In the genomic region with DNA sequence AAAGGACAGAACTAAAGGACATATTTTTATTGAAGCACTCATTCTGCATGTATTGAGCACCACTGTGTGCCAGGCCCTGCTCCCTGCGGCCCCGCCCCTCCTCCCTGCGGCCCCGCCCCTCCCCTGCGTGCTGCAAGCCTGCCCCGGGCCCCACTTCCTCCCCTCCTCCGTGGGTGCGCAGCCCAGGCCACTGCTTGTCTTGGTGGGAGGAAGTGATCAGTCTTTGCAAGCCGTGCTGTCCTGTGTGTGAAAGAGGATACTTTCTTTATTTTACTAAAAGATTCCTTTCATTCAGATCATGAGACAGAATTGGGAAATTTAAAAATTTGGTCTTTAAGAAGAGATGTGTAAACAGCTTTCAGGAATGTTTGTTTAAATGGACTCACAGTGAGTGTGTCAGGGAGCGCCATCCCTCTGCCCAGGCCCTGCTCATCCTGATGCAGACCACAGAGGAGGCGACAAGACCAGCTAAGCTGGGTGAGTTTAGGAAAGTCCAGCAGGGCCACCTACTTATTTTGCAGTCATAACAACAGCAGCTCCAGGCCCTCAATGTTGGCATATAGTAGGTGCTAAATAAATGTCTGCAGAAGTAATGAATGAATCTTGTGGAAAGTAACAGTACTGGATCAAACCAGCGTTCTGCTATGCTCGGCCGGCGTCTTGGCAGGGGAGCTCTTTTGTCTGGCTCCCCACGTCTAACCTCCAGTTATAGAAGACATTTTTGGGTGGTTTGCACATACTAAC, we compare ENCODE assay signal across 8 cellular contexts.
DNase-seq lines count a peak whose midpoint lies in the region; ATAC-seq and TF ChIP-seq lines count a peak whose summit lies in the region.

No MANE protein-coding gene starts in this region.

- H2AFZ ChIP-seq in MM.1S (ENCODE audit: low read length): no peak overlapping the region

- H3K79me2 ChIP-seq in MM.1S (ENCODE audit: low read length): no peaks in the 10 kb centered on the region

- no peak for TF ChIP-seq CTCF in CD8-positive, alpha-beta T cell (IDR thresholded peaks at IDR 0.05)
- TF ChIP-seq CTCF in activated B cell treated with CpG ODN at 0.5 μM for 24 hours (IDR thresholded peaks at IDR 0.05) (no peak), MM.1S (IDR thresholded peaks at IDR 0.05; ENCODE audit: low read length) (no peak), Caco-2 (IDR thresholded peaks at IDR 0.05; ENCODE audit: insufficient read depth in 1 of 2, low read depth in 1 of 2, low read length in 1 of 2, severe bottlenecking in 1 of 2, unreplicated experiment in 1 of 2) (no peak)

- intact Hi-C loops in CD8-positive, alpha-beta T cell (cut with DNase I, micrococcal nuclease): loop anchor here in 1 of 2 experiments (2.0 kb wide), 1 partner anchor 63 kb away; no protein-coding TSS in a partner anchor
- intact Hi-C loops in activated B cell treated with CpG ODN at 0.5 μM for 24 hours (cut with micrococcal nuclease) (no loop called here), Caco-2 (cut with micrococcal nuclease; ENCODE audit: unreplicated experiment) (no loop called here)

- H3K4me3 Mint-ChIP-seq in CD8-positive, alpha-beta T cell: peak overlapping the region; percentile 37
- H3K4me3 Mint-ChIP-seq in activated B cell treated with CpG ODN at 0.5 μM for 24 hours: no peak overlapping the region
- H3K4me3 Mint-ChIP-seq in central memory CD8-positive, alpha-beta T cell: no peak overlapping the region
- H3K4me3 Mint-ChIP-seq in Caco-2 (ENCODE audit: unreplicated experiment): no peak overlapping the region

- no TSS peak for BruUV-seq in Caco-2 (replicated peaks; lab: Mats Ljungman, UMichigan)

- H3K27me3 ChIP-seq in CD8-positive, alpha-beta T cell (ENCODE audit: insufficient read depth, low read length): no peaks in the 10 kb centered on the region
- no peaks in the 10 kb centered on the region for H3K27me3 ChIP-seq in MM.1S (replicated peaks; ENCODE audit: insufficient read depth, low read length)
- H3K27me3 ChIP-seq in Caco-2 (replicated peaks; ENCODE audit: control insufficient read depth, insufficient read depth, low read length): no peaks in the 10 kb centered on the region

- DNase-seq in CD8-positive, alpha-beta T cell: peak in 6 of 7 experiments; percentile 27 to 77 (median 58)
- DNase-seq in activated B cell treated with CpG ODN at 0.5 μM for 24 hours: no peak
- DNase-seq in central memory CD8-positive, alpha-beta T cell (ENCODE audit: low spot score in 2 of 2): no peak
- peak; percentile 22 to 41 for DNase-seq in stimulated activated CD4-positive, alpha-beta T cell treated with anti-CD3 and anti-CD28 coated beads, Interleukin-15, amount 100 ng/mL, for 1 hour (ENCODE audit: low read depth in 1 of 2, low spot score in 1 of 2)
- DNase-seq in MM.1S: no peak
- no peak for DNase-seq in Caco-2

- H3K4me1 ChIP-seq in CD8-positive, alpha-beta T cell (ENCODE audit: insufficient read depth, low read length): peaks cover 42% of the 10 kb centered on the region
- H3K4me1 ChIP-seq in MM.1S (ENCODE audit: low read length): no peaks in the 10 kb centered on the region
- peaks cover 17% of the 10 kb centered on the region for H3K4me1 ChIP-seq in Caco-2

- H3K9ac ChIP-seq in MM.1S (ENCODE audit: low read length): no peak overlapping the region

- H3K4me1 Mint-ChIP-seq in CD8-positive, alpha-beta T cell (ENCODE audit: low read depth): peaks cover 71% of the 10 kb centered on the region
- H3K4me1 Mint-ChIP-seq in activated B cell treated with CpG ODN at 0.5 μM for 24 hours: peaks cover 6% of the 10 kb centered on the region
- H3K4me1 Mint-ChIP-seq in central memory CD8-positive, alpha-beta T cell: peaks cover 33% of the 10 kb centered on the region
- no peaks in the 10 kb centered on the region for H3K4me1 Mint-ChIP-seq in Caco-2 (ENCODE audit: low read depth, unreplicated experiment)

- no peak overlapping the region for H3K4me3 ChIP-seq in CD8-positive, alpha-beta T cell (ENCODE audit: low read depth, low read length)
- H3K4me3 ChIP-seq in MM.1S (ENCODE audit: low read length): no peak overlapping the region
- no peak overlapping the region for H3K4me3 ChIP-seq in Caco-2 (ENCODE audit: low read depth, low read length)

- H3K36me3 Mint-ChIP-seq in CD8-positive, alpha-beta T cell: peaks cover 13% of the 10 kb centered on the region
- H3K36me3 Mint-ChIP-seq in activated B cell treated with CpG ODN at 0.5 μM for 24 hours (ENCODE audit: low read depth) (no peaks in the 10 kb centered on the region), Caco-2 (ENCODE audit: insufficient read depth, unreplicated experiment) (no peaks in the 10 kb centered on the region)
- peaks cover 1% of the 10 kb centered on the region for H3K36me3 Mint-ChIP-seq in central memory CD8-positive, alpha-beta T cell (ENCODE audit: insufficient read depth)

- H3K4me2 ChIP-seq in MM.1S (ENCODE audit: low read depth, low read length): no peak overlapping the region

- ATAC-seq in CD8-positive, alpha-beta T cell: peak; percentile 83
- peak; percentile 61 for ATAC-seq in activated B cell treated with CpG ODN at 0.5 μM for 24 hours (ENCODE audit: low read depth)
- peak; percentile 93 for ATAC-seq in central memory CD8-positive, alpha-beta T cell (replicated peaks; ENCODE audit: extremely low read depth, poor library complexity, severe bottlenecking)
- ATAC-seq in HG03378 (IDR thresholded peaks at IDR 0.05; ENCODE audit: unreplicated experiment): no peak
- ATAC-seq in HG02623 (IDR thresholded peaks at IDR 0.05; ENCODE audit: unreplicated experiment): no peak

- POLR2A ChIA-PET in CD8-positive, alpha-beta T cell (lab: Charles Lee): interaction anchor here (1.4 kb wide), 1 partner anchor 33 kb away, joined by 3 read pairs; no protein-coding TSS in a partner anchor
- POLR2A ChIA-PET in activated B cell treated with CpG ODN at 0.5 μM for 24 hours (lab: Charles Lee) (no interaction called here), Caco-2 (lab: Charles Lee) (no interaction called here)

- H3K36me3 ChIP-seq in CD8-positive, alpha-beta T cell (ENCODE audit: insufficient read depth, low read length): no peaks in the 10 kb centered on the region
- H3K36me3 ChIP-seq in MM.1S (replicated peaks; ENCODE audit: insufficient read depth, low read length): no peaks in the 10 kb centered on the region
- H3K36me3 ChIP-seq in Caco-2 (ENCODE audit: control insufficient read depth, insufficient read depth, low read length): no peaks in the 10 kb centered on the region

- CTCF ChIA-PET in CD8-positive, alpha-beta T cell (lab: Charles Lee): interaction anchor here (0.6 to 1.4 kb wide), 3 partner anchors 93 to 652 kb away, joined by 3 to 5 read pairs (median 3); no protein-coding TSS in a partner anchor
- CTCF ChIA-PET in activated B cell treated with CpG ODN at 0.5 μM for 24 hours (lab: Charles Lee): no interaction called here
- CTCF ChIA-PET in Caco-2 (lab: Charles Lee): no interaction called here

- no peaks in the 10 kb centered on the region for H3K9me3 ChIP-seq in CD8-positive, alpha-beta T cell (ENCODE audit: low read length)
- no peaks in the 10 kb centered on the region for H3K9me3 ChIP-seq in MM.1S (replicated peaks; ENCODE audit: insufficient read depth, low read length)
- H3K9me3 ChIP-seq in Caco-2: no peaks in the 10 kb centered on the region

- H3K9me3 Mint-ChIP-seq in CD8-positive, alpha-beta T cell: no peaks in the 10 kb centered on the region
- H3K9me3 Mint-ChIP-seq in activated B cell treated with CpG ODN at 0.5 μM for 24 hours (no peaks in the 10 kb centered on the region), Caco-2 (ENCODE audit: unreplicated experiment) (no peaks in the 10 kb centered on the region)
- no peaks in the 10 kb centered on the region for H3K9me3 Mint-ChIP-seq in central memory CD8-positive, alpha-beta T cell

- H3F3A ChIP-seq in MM.1S (ENCODE audit: insufficient read depth, low read length): no peaks in the 10 kb centered on the region

- no peak overlapping the region for H3K27ac ChIP-seq in CD8-positive, alpha-beta T cell (ENCODE audit: low read depth, low read length)
- H3K27ac ChIP-seq in MM.1S (ENCODE audit: low read length): no peak overlapping the region

- H4K20me1 ChIP-seq in MM.1S (ENCODE audit: insufficient read depth, low read length): no peaks in the 10 kb centered on the region

- peak overlapping the region; percentile 87 for H3K27ac Mint-ChIP-seq in CD8-positive, alpha-beta T cell
- no peak overlapping the region for H3K27ac Mint-ChIP-seq in activated B cell treated with CpG ODN at 0.5 μM for 24 hours
- peak overlapping the region; percentile 51 for H3K27ac Mint-ChIP-seq in central memory CD8-positive, alpha-beta T cell (ENCODE audit: low read depth)
- H3K27ac Mint-ChIP-seq in Caco-2 (ENCODE audit: unreplicated experiment): no peak overlapping the region

- no peaks in the 10 kb centered on the region for H3K27me3 Mint-ChIP-seq in CD8-positive, alpha-beta T cell (ENCODE audit: low read depth)
- H3K27me3 Mint-ChIP-seq in activated B cell treated with CpG ODN at 0.5 μM for 24 hours (peaks cover 4% of the 10 kb centered on the region), Caco-2 (ENCODE audit: insufficient read depth, unreplicated experiment) (no peaks in the 10 kb centered on the region)
- no peaks in the 10 kb centered on the region for H3K27me3 Mint-ChIP-seq in central memory CD8-positive, alpha-beta T cell

- no peaks in the 10 kb centered on the region for H3K9me2 ChIP-seq in MM.1S (replicated peaks; ENCODE audit: insufficient read depth, low read length)

Comparison
In these comparisons a context has a peak if more than half of its experiments do, and no peak if none do; other contexts are left out.
1. ATAC-seq: peak in CD8-positive, alpha-beta T cell (single experiment), activated B cell treated with CpG ODN at 0.5 μM for 24 hours (single experiment) and central memory CD8-positive, alpha-beta T cell (single experiment); none in HG03378 (single experiment) and HG02623 (single experiment).
2. DNase-seq: peak in CD8-positive, alpha-beta T cell (6 of 7) and stimulated activated CD4-positive, alpha-beta T cell treated with anti-CD3 and anti-CD28 coated beads, Interleukin-15, amount 100 ng/mL, for 1 hour (2 of 2); none in activated B cell treated with CpG ODN at 0.5 μM for 24 hours (single experiment), central memory CD8-positive, alpha-beta T cell (0 of 2), MM.1S (single experiment) and Caco-2 (0 of 2).
3. H3K27ac Mint-ChIP-seq: peak in CD8-positive, alpha-beta T cell (single experiment) and central memory CD8-positive, alpha-beta T cell (single experiment); none in activated B cell treated with CpG ODN at 0.5 μM for 24 hours (single experiment) and Caco-2 (single experiment).